ENCODE assay signal across 14 cellular contexts in genomic region chr6:140636237-140636636, GRCh38.
DNase-seq lines count a peak whose midpoint lies in the region; ATAC-seq and TF ChIP-seq lines count a peak whose summit lies in the region.
"Had no signal": no experiment of that assay in that cellular context is flagged by ENCODE, and none has a peak within 500 bp of the region (broad histone marks: within the 10 kb centered on the region; RNA-seq: fewer than 3 reads in every experiment).

No MANE protein-coding gene starts in this region.

- H3K27me3 ChIP-seq in breast epithelium = no peaks in the 10 kb centered on the region
- H3K27me3 ChIP-seq: heart left ventricle had no signal

- peaks cover 0 to 3% (median 0%) of the 10 kb centered on the region in 5 experiments for H3K9me3 Mint-ChIP-seq in brain
- H3K9me3 Mint-ChIP-seq: activated naive CD4-positive, alpha-beta T cell treated with anti-CD3 and anti-CD28 coated beads for 36 hours had no signal

- ATAC-seq in GM19438 (IDR thresholded peaks at IDR 0.05; ENCODE audit: low read depth, unreplicated experiment) (peak; percentile 55), HG03520 (IDR thresholded peaks at IDR 0.05; ENCODE audit: unreplicated experiment) (peak; percentile 53)
- ATAC-seq: heart left ventricle, Right ventricle myocardium inferior had no signal

- peak; percentile 63 for DNase-seq in DMS153 treated with DMSO at 0.1 percent for 48 hours (lab: John Stamatoyannopoulos, UW; ENCODE audit: unreplicated experiment)
- no peak for DNase-seq in NCI-H2196 treated with DMSO at 0.1 percent for 48 hours (lab: John Stamatoyannopoulos, UW; ENCODE audit: unreplicated experiment)
- no peak for DNase-seq in GDM1 (lab: John Stamatoyannopoulos, UW)
- no peak for DNase-seq in breast epithelium (ENCODE audit: low spot score in 2 of 2)
- no peak for DNase-seq in RKO (ENCODE audit: low spot score)
- DNase-seq: activated CD4-positive, alpha-beta T cell treated with anti-CD3 and anti-CD28 coated beads for 48 hours; activated naive CD4-positive, alpha-beta T cell treated with anti-CD3 and anti-CD28 coated beads for 36 hours; GOT3; heart left ventricle; mesendoderm had no signal

- H3K36me3 Mint-ChIP-seq in brain = no peaks in the 10 kb centered on the region

- no peaks in the 10 kb centered on the region for H3K4me1 ChIP-seq in breast epithelium
- H3K4me1 ChIP-seq: heart left ventricle had no signal

- H3K4me3 Mint-ChIP-seq in brain = peak overlapping the region; percentile 11 to 74 (median 42)
- H3K4me3 Mint-ChIP-seq: activated naive CD4-positive, alpha-beta T cell treated with anti-CD3 and anti-CD28 coated beads for 36 hours had no signal

- H3K4me1 Mint-ChIP-seq in brain = peaks cover 24% of the 10 kb centered on the region

- no peak for TF ChIP-seq POLR2A in breast epithelium (IDR thresholded peaks at IDR 0.05)

- no peaks in the 10 kb centered on the region for H3K9me3 ChIP-seq in breast epithelium
- H3K9me3 ChIP-seq: heart left ventricle had no signal

- H3K4me3 ChIP-seq in breast epithelium = no peak overlapping the region
- H3K4me3 ChIP-seq: heart left ventricle had no signal

- TF ChIP-seq CTCF in brain (conservative IDR thresholded peaks at IDR 0.05) = no peak
- no peak for TF ChIP-seq CTCF in breast epithelium (IDR thresholded peaks at IDR 0.05)

- no peak overlapping the region for H3K27ac ChIP-seq in breast epithelium
- H3K27ac ChIP-seq: heart left ventricle had no signal

- intact Hi-C loops in breast epithelium (cut with DNase I; ENCODE audit: low total_unique reads) = no loop called here

- H3K27me3 Mint-ChIP-seq in brain = no peaks in the 10 kb centered on the region

- peak overlapping the region; percentile 40 to 95 (median 91) for H3K27ac Mint-ChIP-seq in brain
- H3K27ac Mint-ChIP-seq: activated naive CD4-positive, alpha-beta T cell treated with anti-CD3 and anti-CD28 coated beads for 36 hours had no signal

- H3K36me3 ChIP-seq in breast epithelium = no peaks in the 10 kb centered on the region
- H3K36me3 ChIP-seq: heart left ventricle had no signal
